In genomic region chr18:36314754-36315153, GRCh38 we compare ENCODE assay signal across 1 cellular context.
TF ChIP-seq lines count a peak whose summit lies in the region.

No MANE protein-coding gene starts in this region.

TF ChIP-seq in IMR-90, 13 proteins besides CTCF, POLR2A, EP300 and RAD21:
- no peak for TF ChIP-seq CHD1 (IDR thresholded peaks at IDR 0.05; ENCODE audit: low read depth, low read length)
- peak; percentile 78 for TF ChIP-seq CEBPB (IDR thresholded peaks at IDR 0.05; ENCODE audit: low read depth, low read length)
- TF ChIP-seq RCOR1 (IDR thresholded peaks at IDR 0.05; ENCODE audit: insufficient replicate concordance, low read length), result peak; percentile 11
